9 cellular contexts compared by ENCODE assay signal in the genomic region with DNA sequence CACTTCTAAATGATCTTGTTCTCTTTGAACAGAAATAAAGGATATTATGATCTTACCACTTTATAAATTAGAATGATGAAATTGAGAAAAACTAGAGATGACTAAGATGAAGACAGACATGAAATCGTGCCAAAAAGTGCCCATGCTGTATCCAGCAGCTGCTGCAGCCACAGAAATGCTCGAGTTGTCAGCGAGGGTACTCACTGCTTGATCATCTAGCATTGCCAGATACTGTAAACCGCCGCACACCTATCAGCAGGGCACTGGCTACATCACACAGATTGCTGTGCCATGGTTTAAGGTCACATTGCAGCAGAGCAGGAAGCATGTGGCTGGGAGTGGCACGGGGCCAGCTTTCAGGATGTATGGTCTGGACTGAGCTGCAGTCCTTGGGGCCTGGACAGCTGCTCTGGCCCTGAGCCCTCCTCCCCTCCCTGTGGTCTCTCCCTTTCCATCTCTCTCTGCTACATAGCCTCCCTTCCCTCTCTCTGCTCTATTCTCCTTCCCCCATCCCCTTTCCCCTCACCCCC. TPM values are rescaled to one million over a fixed set of nuclear protein-coding genes. Genes with fewer than 3 reads are reported as not detected.
A peak's percentile ranks its signal among the peaks of the same experiment; 100 is the strongest.
DNase-seq lines count a peak whose midpoint lies in the region; ATAC-seq and TF ChIP-seq lines count a peak whose summit lies in the region.
"Had no signal": no experiment of that assay in that cellular context is flagged by ENCODE, and none has a peak within 500 bp of the region (broad histone marks: within the 10 kb centered on the region; RNA-seq: fewer than 3 reads in every experiment).

No MANE protein-coding gene starts in this region.

- TF ChIP-seq CTCF in coronary artery (IDR thresholded peaks at IDR 0.05), result no peak

- H3K4me3 Mint-ChIP-seq in natural killer cell treated with Interleukin-12 subunit alpha and Interleukin-12 subunit beta and Interleukin-15 and Interleukin-18, amount 100 ng/mL, for 72 hours, result no peak overlapping the region
- H3K4me3 Mint-ChIP-seq in effector memory CD8-positive, alpha-beta T cell, result no peak overlapping the region

- no peaks in the 10 kb centered on the region for H3K9me3 Mint-ChIP-seq in natural killer cell treated with Interleukin-12 subunit alpha and Interleukin-12 subunit beta and Interleukin-15 and Interleukin-18, amount 100 ng/mL, for 72 hours
- H3K9me3 Mint-ChIP-seq in effector memory CD8-positive, alpha-beta T cell, result no peaks in the 10 kb centered on the region

- ATAC-seq in natural killer cell treated with Interleukin-12 subunit alpha and Interleukin-12 subunit beta and Interleukin-15 and Interleukin-18, amount 100 ng/mL, for 72 hours, result no peak
- ATAC-seq in effector memory CD8-positive, alpha-beta T cell (replicated peaks), result no peak
- no peak for ATAC-seq in HG03159 (IDR thresholded peaks at IDR 0.05; ENCODE audit: unreplicated experiment)

- H3K27me3 ChIP-seq in H7 (ENCODE audit: control insufficient read depth, insufficient read depth, low read length), result no peaks in the 10 kb centered on the region
- H3K27me3 ChIP-seq: dorsolateral prefrontal cortex had no signal

- H3K36me3 ChIP-seq in H7 (replicated peaks; ENCODE audit: control insufficient read depth, insufficient read depth, low read length), result no peaks in the 10 kb centered on the region

- DNase-seq in GF-D8 (lab: John Stamatoyannopoulos, UW) (peak; percentile 63), NCI-H2196 treated with DMSO at 0.1 percent for 48 hours (lab: John Stamatoyannopoulos, UW; ENCODE audit: unreplicated experiment) (peak; percentile 67), coronary artery (ENCODE audit: low spot score) (no peak), posterior vena cava (ENCODE audit: low spot score) (peak; percentile 90), H7 (no peak)
- no peak for DNase-seq in natural killer cell treated with Interleukin-12 subunit alpha and Interleukin-12 subunit beta and Interleukin-15 and Interleukin-18, amount 100 ng/mL, for 72 hours (ENCODE audit: low spot score)
- DNase-seq in effector memory CD8-positive, alpha-beta T cell, result no peak

- no peak overlapping the region for H3K27ac Mint-ChIP-seq in natural killer cell treated with Interleukin-12 subunit alpha and Interleukin-12 subunit beta and Interleukin-15 and Interleukin-18, amount 100 ng/mL, for 72 hours
- H3K27ac Mint-ChIP-seq in effector memory CD8-positive, alpha-beta T cell, result no peak overlapping the region

- no peaks in the 10 kb centered on the region for H3K4me1 Mint-ChIP-seq in natural killer cell treated with Interleukin-12 subunit alpha and Interleukin-12 subunit beta and Interleukin-15 and Interleukin-18, amount 100 ng/mL, for 72 hours (ENCODE audit: low read depth in 2 of 2)
- no peaks in the 10 kb centered on the region for H3K4me1 Mint-ChIP-seq in effector memory CD8-positive, alpha-beta T cell (ENCODE audit: low read depth in 2 of 2)

- H3K36me3 Mint-ChIP-seq in natural killer cell treated with Interleukin-12 subunit alpha and Interleukin-12 subunit beta and Interleukin-15 and Interleukin-18, amount 100 ng/mL, for 72 hours, result no peaks in the 10 kb centered on the region
- H3K36me3 Mint-ChIP-seq in effector memory CD8-positive, alpha-beta T cell (ENCODE audit: insufficient read depth), result peaks cover 2% of the 10 kb centered on the region

- intact Hi-C loops in posterior vena cava (cut with DNase I), result no loop called here

- H3K27ac ChIP-seq in coronary artery, result peak overlapping the region in 1 of 2 donors; percentile 51

- H3K4me3 ChIP-seq in coronary artery (peak overlapping the region; percentile 25), H7 (ENCODE audit: insufficient read depth, low read depth, low read length) (no peak overlapping the region)

- peaks cover 4 to 8% of the 10 kb centered on the region in 2 donors for H3K27me3 Mint-ChIP-seq in natural killer cell treated with Interleukin-12 subunit alpha and Interleukin-12 subunit beta and Interleukin-15 and Interleukin-18, amount 100 ng/mL, for 72 hours
- peaks cover 22 to 50% of the 10 kb centered on the region in 2 donors for H3K27me3 Mint-ChIP-seq in effector memory CD8-positive, alpha-beta T cell

RNA-seq across cellular contexts. Expression of gene SEPTIN5, which starts 51.0 kb away (rescaled TPM):
- 10 to 100 TPM; 22.9 to 29.8 TPM for total RNA-seq in posterior vena cava
- not detected for total RNA-seq in natural killer cell treated with Interleukin-12 subunit alpha and Interleukin-12 subunit beta and Interleukin-15 and Interleukin-18, amount 100 ng/mL, for 72 hours
- 28.4 and 36.0 TPM in 2 replicates for total RNA-seq in H7 (2014; rRNA removed; shearing (Covaris generic))

RNA-seq across cellular contexts. Expression of gene GP1BB, which starts 60.0 kb away (rescaled TPM):
- total RNA-seq in posterior vena cava, result under 1 TPM in 1 of 2 donors, not detected in 1; 0.83 TPM
- not detected for total RNA-seq in natural killer cell treated with Interleukin-12 subunit alpha and Interleukin-12 subunit beta and Interleukin-15 and Interleukin-18, amount 100 ng/mL, for 72 hours
- total RNA-seq in H7 (2014; rRNA removed; shearing (Covaris generic)), result 3.7 and 7.3 TPM in 2 replicates

Comparison
In these comparisons a context has a peak if more than half of its experiments do, and no peak if none do; other contexts are left out.
1. DNase-seq: peak in GF-D8 (single experiment), NCI-H2196 treated with DMSO at 0.1 percent for 48 hours (single experiment) and posterior vena cava (single experiment); none in coronary artery (single experiment), natural killer cell treated with Interleukin-12 subunit alpha and Interleukin-12 subunit beta and Interleukin-15 and Interleukin-18, amount 100 ng/mL, for 72 hours (single experiment), effector memory CD8-positive, alpha-beta T cell (0 of 3) and H7 (single experiment).
2. RNA of gene SEPTIN5, which starts 51.0 kb away (total RNA-seq): 28.4 to 36.0 TPM in H7 and 22.9 to 29.8 TPM in posterior vena cava; not detected in natural killer cell treated with Interleukin-12 subunit alpha and Interleukin-12 subunit beta and Interleukin-15 and Interleukin-18, amount 100 ng/mL, for 72 hours; every median in the first group is over 10 times any median in the second.